ENCODE assay signal across 13 cellular contexts in the genomic region with DNA sequence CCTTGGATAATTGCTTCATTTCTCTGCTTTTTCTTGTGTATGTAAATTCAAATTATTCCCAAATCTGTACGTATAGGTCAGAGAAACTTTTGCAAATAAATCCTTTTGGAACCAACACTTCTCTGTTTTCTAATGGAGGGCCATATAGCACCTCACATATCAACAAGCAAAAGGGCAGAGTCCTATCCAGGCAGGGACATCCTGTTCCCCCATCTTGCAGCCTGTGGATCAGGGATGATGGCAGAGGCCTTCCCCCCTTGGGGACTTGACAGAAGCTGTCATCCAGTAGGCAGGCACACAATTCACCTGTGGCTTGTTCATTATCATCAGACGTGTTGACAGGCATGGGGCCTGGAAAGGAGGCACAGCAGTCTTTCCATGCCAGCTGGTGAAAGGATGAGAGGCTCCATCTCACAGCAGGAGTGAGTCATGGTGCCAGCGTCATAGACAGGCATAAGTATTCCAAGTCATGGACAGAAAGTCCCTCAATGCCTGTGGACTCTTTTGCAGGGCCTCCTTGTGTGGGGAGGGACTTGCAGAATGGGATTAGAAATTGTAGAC. TPM values are rescaled to one million over a fixed set of nuclear protein-coding genes. Genes with fewer than 3 reads are reported as not detected.
DNase-seq lines count a peak whose midpoint lies in the region; ATAC-seq lines count a peak whose summit lies in the region.
"Had no signal": no experiment of that assay in that cellular context is flagged by ENCODE, and none has a peak within 500 bp of the region (broad histone marks: within the 10 kb centered on the region; RNA-seq: fewer than 3 reads in every experiment).

No MANE protein-coding gene starts in this region.

- in situ Hi-C loops in ACHN (cut with HindIII; ENCODE audit: low pct_ligation_motif_present, low pct_unique_long_range_greater_than_20kb, low sequenced_read_pairs): no loop called here

- peak; percentile 44 for DNase-seq in COLO668 (lab: John Stamatoyannopoulos, UW; ENCODE audit: unreplicated experiment)
- peak; percentile 50 for DNase-seq in HT1080 (ENCODE audit: low read depth)
- peak; percentile 6 for DNase-seq in SHP77 treated with DMSO at 0.1 percent for 48 hours (lab: John Stamatoyannopoulos, UW)
- peak; percentile 11 for DNase-seq in iris pigment epithelial cell (ENCODE audit: low read depth)
- DNase-seq in ACHN: no peak
- DNase-seq: activated CD4-positive, alpha-beta T cell treated with anti-CD3 and anti-CD28 coated beads, Interleukin-2, amount 50 U/mL, for 48 hours; AML-193; stimulated activated naive B cell treated with anti-CD40 and anti-IgM and Interleukin-4, amounts not matched to agents 10 μg/mL and 1 μg/mL and 100 μg/mL, for 72 hours; T1000; upper lobe of right lung had no signal

- ATAC-seq in GM19463 (IDR thresholded peaks at IDR 0.05; ENCODE audit: unreplicated experiment) (no peak), GM21367 (IDR thresholded peaks at IDR 0.05; ENCODE audit: unreplicated experiment) (no peak), HG02763 (IDR thresholded peaks at IDR 0.05; ENCODE audit: unreplicated experiment) (no peak)
- ATAC-seq: stimulated activated naive B cell treated with anti-CD40 and anti-IgM and Interleukin-4, amounts not matched to agents 10 μg/mL and 1 μg/mL and 100 μg/mL, for 72 hours; upper lobe of right lung had no signal

RNA-seq across cellular contexts. Expression of gene PLEKHG1, which starts 31.8 kb away (rescaled TPM):
- total RNA-seq in HT1080 (2014; rRNA removed; shearing (Covaris generic)): 0.63 and 1.2 TPM in 2 replicates
- polyA plus RNA-seq in HT1080 (2015; cell fraction: cytosol; rRNA removed): 3.0 and 3.7 TPM in 2 replicates
- 4.2 and 5.6 TPM in 2 replicates for polyA plus RNA-seq in HT1080 (2015; cell fraction: nucleus; rRNA removed)
